ENCODE assay signal across 8 cellular contexts in genomic region chr19:17244618-17245534, GRCh38. TPM values are rescaled to one million over a fixed set of nuclear protein-coding genes. Genes with fewer than 3 reads are reported as not detected.
DNase-seq lines count a peak whose midpoint lies in the region; ATAC-seq and TF ChIP-seq lines count a peak whose summit lies in the region.

No MANE protein-coding gene starts in this region.

- intact Hi-C loops in Right ventricle myocardium inferior (cut with DNase I): no loop called here
- intact Hi-C loops in esophagus squamous epithelium (cut with DNase I): no loop called here

- TF ChIP-seq POLR2A in Peyer's patch (IDR thresholded peaks at IDR 0.05): no peak
- no peak for TF ChIP-seq POLR2A in esophagus squamous epithelium (IDR thresholded peaks at IDR 0.05)

- H3K79me2 ChIP-seq in parathyroid adenoma: peaks cover 15% of the 10 kb centered on the region

- peak overlapping the region; percentile 93 for H3K9ac ChIP-seq in parathyroid adenoma

- H3K36me3 ChIP-seq in cardiac muscle cell (no peaks in the 10 kb centered on the region), Peyer's patch (peaks cover 0 to 4% (median 0%) of the 10 kb centered on the region in 3 donors), esophagus squamous epithelium (peaks cover 0 to 15% (median 0%) of the 10 kb centered on the region in 3 donors), parathyroid adenoma (ENCODE audit: control insufficient read depth, insufficient read depth, low read length) (no peaks in the 10 kb centered on the region)

- H3K27me3 ChIP-seq in cardiac muscle cell: no peaks in the 10 kb centered on the region
- H3K27me3 ChIP-seq in Peyer's patch: no peaks in the 10 kb centered on the region
- no peaks in the 10 kb centered on the region for H3K27me3 ChIP-seq in esophagus squamous epithelium
- no peaks in the 10 kb centered on the region for H3K27me3 ChIP-seq in parathyroid adenoma (ENCODE audit: control insufficient read depth, insufficient read depth, low read length)

- WGBS in esophagus squamous epithelium, 2 donors: 8% methylated on average over 4 of the region's 100 CpGs; no CpG with 5 or more reads in 1 of the 2 donors

- H3K27ac ChIP-seq in cardiac muscle cell (peak overlapping the region; percentile 73), Peyer's patch (peak overlapping the region; percentile 71 to 92 (median 85)), esophagus squamous epithelium (peak overlapping the region; percentile 88 to 94 (median 92)), parathyroid adenoma (peak overlapping the region; percentile 87)

- peak overlapping the region; percentile 100 for H3K4me3 ChIP-seq in cardiac muscle cell
- H3K4me3 ChIP-seq in Peyer's patch: peak overlapping the region; percentile 57 to 93 (median 74)
- peak overlapping the region; percentile 81 to 95 (median 90) for H3K4me3 ChIP-seq in esophagus squamous epithelium
- H3K4me3 ChIP-seq in parathyroid adenoma (ENCODE audit: low read depth, low read length): peak overlapping the region; percentile 90

- DNase-seq in cardiac muscle cell (ENCODE audit: low read depth in 1 of 2, low spot score in 1 of 2) (no peak), Right ventricle myocardium inferior (ENCODE audit: missing footprints) (no peak), Peyer's patch (peak in 2 of 3 donors; percentile 64), esophagus squamous epithelium (lab: John Stamatoyannopoulos, UW) (no peak), foreskin melanocyte (no peak), NCI-H1436 (lab: John Stamatoyannopoulos, UW) (no peak)

- no peak for ATAC-seq in Right ventricle myocardium inferior
- ATAC-seq in HG03457 (IDR thresholded peaks at IDR 0.05; ENCODE audit: unreplicated experiment): no peak

- peak overlapping the region; percentile 67 for H2AFZ ChIP-seq in parathyroid adenoma

- H3K4me1 ChIP-seq in cardiac muscle cell (ENCODE audit: low read depth): peaks cover 26% of the 10 kb centered on the region
- H3K4me1 ChIP-seq in Peyer's patch: peaks cover 7 to 66% (median 13%) of the 10 kb centered on the region in 4 donors
- peaks cover 23 to 85% (median 41%) of the 10 kb centered on the region in 3 donors for H3K4me1 ChIP-seq in esophagus squamous epithelium
- H3K4me1 ChIP-seq in parathyroid adenoma: peaks cover 20% of the 10 kb centered on the region

- TF ChIP-seq CTCF in cardiac muscle cell (IDR thresholded peaks at IDR 0.05; ENCODE audit: low read depth, low read length) (no peak), Peyer's patch (IDR thresholded peaks at IDR 0.05) (no peak), esophagus squamous epithelium (IDR thresholded peaks at IDR 0.05) (no peak), parathyroid adenoma (IDR thresholded peaks at IDR 0.05) (no peak)

- peak overlapping the region; percentile 88 for H3K4me2 ChIP-seq in parathyroid adenoma (ENCODE audit: low read length)

- H3K9me3 ChIP-seq in cardiac muscle cell (ENCODE audit: low read depth) (no peaks in the 10 kb centered on the region), Peyer's patch (no peaks in the 10 kb centered on the region), esophagus squamous epithelium (no peaks in the 10 kb centered on the region), parathyroid adenoma (ENCODE audit: control insufficient read depth, low read length) (no peaks in the 10 kb centered on the region)

RNA-seq across cellular contexts. Expression of gene NR2F6, which starts 0.8 kb away (rescaled TPM):
- total RNA-seq in cardiac muscle cell (147 and 173 TPM in 2 replicates), Right ventricle myocardium inferior (76.4 TPM), Peyer's patch (100 to 1,000 TPM in 3 of 4 donors, 10 to 100 TPM in 1; 42.1 to 217 (median 142) TPM), esophagus squamous epithelium (100 to 1,000 TPM in 1 of 4 donors, 10 to 100 TPM in 3; 52.8 to 115 (median 82.7) TPM)
- polyA plus RNA-seq in cardiac muscle cell: 124 and 141 TPM in 2 replicates

RNA-seq across cellular contexts. Expression of gene OCEL1, which starts 18.9 kb away (rescaled TPM):
- total RNA-seq in cardiac muscle cell: 9.3 and 14.5 TPM in 2 replicates
- polyA plus RNA-seq in cardiac muscle cell: 31.3 and 42.5 TPM in 2 replicates
- total RNA-seq in Right ventricle myocardium inferior: 26.0 TPM
- total RNA-seq in Peyer's patch: 10 to 100 TPM in 3 of 4 donors, 1 to 10 TPM in 1; 8.3 to 38.5 (median 30.8) TPM
- total RNA-seq in esophagus squamous epithelium: 1 to 10 TPM; 1.8 to 6.9 (median 4.1) TPM

RNA-seq across cellular contexts. Expression of gene USHBP1, which starts 19.7 kb away (rescaled TPM):
- total RNA-seq in cardiac muscle cell (0.07 and 0.39 TPM in 2 replicates), Right ventricle myocardium inferior (7.6 TPM), Peyer's patch (10 to 100 TPM in 1 of 4 donors, 1 to 10 TPM in 3; 1.6 to 11.6 (median 2.5) TPM), esophagus squamous epithelium (1 to 10 TPM in 1 of 4 donors, under 1 TPM in 2, not detected in 1; 0.70 to 4.8 (median 0.73) TPM)
- polyA plus RNA-seq in cardiac muscle cell: 0.56 and 2.2 TPM in 2 replicates

RNA-seq across cellular contexts. Expression of gene BABAM1, which starts 22.4 kb away (rescaled TPM):
- 115 and 141 TPM in 2 replicates for total RNA-seq in cardiac muscle cell
- polyA plus RNA-seq in cardiac muscle cell: 136 and 140 TPM in 2 replicates
- total RNA-seq in Right ventricle myocardium inferior: 82.0 TPM
- total RNA-seq in Peyer's patch: 100 to 1,000 TPM in 1 of 4 donors, 10 to 100 TPM in 3; 51.8 to 174 (median 59.2) TPM
- total RNA-seq in esophagus squamous epithelium: 10 to 100 TPM; 29.1 to 55.8 (median 53.1) TPM

RNA-seq across cellular contexts. Expression of gene USE1, which starts 29.7 kb away (rescaled TPM):
- 24.3 and 38.1 TPM in 2 replicates for total RNA-seq in cardiac muscle cell
- polyA plus RNA-seq in cardiac muscle cell: 28.5 and 47.8 TPM in 2 replicates
- total RNA-seq in Right ventricle myocardium inferior: 32.8 TPM
- 10 to 100 TPM in 3 of 4 donors, 1 to 10 TPM in 1; 7.7 to 13.6 (median 11.2) TPM for total RNA-seq in Peyer's patch
- total RNA-seq in esophagus squamous epithelium: 10 to 100 TPM; 11.2 to 22.5 (median 17.6) TPM

Comparison
In these comparisons a context has a peak if more than half of its experiments do, and no peak if none do; other contexts are left out.
1. DNase-seq: peak in Peyer's patch (2 of 3); none in cardiac muscle cell (0 of 2), Right ventricle myocardium inferior (single experiment), esophagus squamous epithelium (single experiment), foreskin melanocyte (single experiment) and NCI-H1436 (single experiment).
2. Peak in every context shown above with its lines, with median percentiles within 50 percentile points of each other: H3K27ac ChIP-seq and H3K4me3 ChIP-seq.